ENCODE assay signal across 21 cellular contexts in the genomic region with DNA sequence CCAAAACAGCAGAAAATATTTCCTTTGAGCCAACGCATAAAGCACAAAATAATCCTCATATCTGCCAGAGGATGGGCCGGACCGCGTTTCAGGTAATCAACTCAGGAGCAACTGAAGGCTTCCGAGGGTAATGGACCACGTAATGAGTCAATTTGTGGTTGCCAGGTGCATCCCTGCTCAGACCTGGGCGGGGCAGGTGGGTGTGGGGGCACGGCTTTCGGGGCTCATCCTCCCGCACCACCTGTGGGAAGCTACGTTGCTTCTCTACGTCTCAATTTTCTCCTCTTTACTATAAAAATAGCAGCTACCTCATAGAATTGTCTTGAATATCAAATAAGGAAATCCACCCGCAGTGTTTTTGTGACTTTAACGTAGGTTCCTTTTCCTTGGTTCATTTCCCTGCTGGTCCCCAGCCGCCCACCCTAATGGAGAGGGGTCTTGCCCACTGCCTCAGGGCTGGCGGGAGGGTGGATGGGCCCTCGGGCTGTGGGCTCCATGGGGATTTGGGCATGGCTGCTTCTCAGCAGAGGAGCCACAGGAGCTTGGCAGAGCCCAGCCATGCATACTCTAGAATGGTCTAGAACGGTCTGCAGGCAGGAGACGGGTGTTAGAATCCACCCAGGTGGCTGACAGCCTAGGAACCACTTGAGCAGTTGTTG.
A peak's percentile ranks its signal among the peaks of the same experiment; 100 is the strongest.
DNase-seq lines count a peak whose midpoint lies in the region; ATAC-seq and TF ChIP-seq lines count a peak whose summit lies in the region.
"Had no signal": no experiment of that assay in that cellular context is flagged by ENCODE, and none has a peak within 500 bp of the region (broad histone marks: within the 10 kb centered on the region; RNA-seq: fewer than 3 reads in every experiment).

No MANE protein-coding gene starts in this region.

- no peak overlapping the region for H3K9ac ChIP-seq in endodermal cell (ENCODE audit: extremely low read depth, low read length, poor library complexity, severe bottlenecking)

- no peak for TF ChIP-seq POLR2A in stomach (IDR thresholded peaks at IDR 0.05)

- no peak overlapping the region for H3K27ac ChIP-seq in endodermal cell (ENCODE audit: low read depth, low read length)
- H3K27ac ChIP-seq in stomach: no peak overlapping the region
- H3K27ac ChIP-seq: dorsolateral prefrontal cortex, suprapubic skin had no signal

- H3K4me3 Mint-ChIP-seq in endodermal cell: no peak overlapping the region
- no peak overlapping the region for H3K4me3 Mint-ChIP-seq in activated naive CD4-positive, alpha-beta T cell treated with anti-CD3 and anti-CD28 coated beads for 36 hours
- H3K4me3 Mint-ChIP-seq: activated naive CD4-positive, alpha-beta T cell treated with anti-CD3 and anti-CD28 coated beads, Interleukin-2, amount 50 U/mL, for 24 hours; activated T-cell treated with anti-CD3 and anti-CD28 coated beads, Interleukin-2, amount 50 U/mL, for 24 hours; CD4-positive, CD25-positive, alpha-beta regulatory T cell had no signal

- H3K4me1 ChIP-seq in endodermal cell (ENCODE audit: control insufficient read depth, insufficient read depth, low read length): no peaks in the 10 kb centered on the region
- no peaks in the 10 kb centered on the region for H3K4me1 ChIP-seq in stomach
- H3K4me1 ChIP-seq: suprapubic skin had no signal

- H3K27me3 ChIP-seq in endodermal cell (ENCODE audit: control insufficient read depth, insufficient read depth, low read length, poor library complexity, severe bottlenecking): no peaks in the 10 kb centered on the region
- H3K27me3 ChIP-seq in stomach: peaks cover 0 to 32% (median 0%) of the 10 kb centered on the region in 3 donors

- intact Hi-C loops in stomach (cut with DNase I; ENCODE audit: low total_unique reads) (no loop called here), posterior vena cava (cut with DNase I) (no loop called here)
- intact Hi-C loops in activated naive CD4-positive, alpha-beta T cell treated with anti-CD3 and anti-CD28 coated beads for 36 hours (cut with micrococcal nuclease): no loop called here

- no peak for TF ChIP-seq EP300 in stomach (IDR thresholded peaks at IDR 0.05)

- H3K27me3 Mint-ChIP-seq in endodermal cell (ENCODE audit: insufficient read depth): no peaks in the 10 kb centered on the region
- H3K27me3 Mint-ChIP-seq in activated naive CD4-positive, alpha-beta T cell treated with anti-CD3 and anti-CD28 coated beads for 36 hours (ENCODE audit: low read depth): peaks cover 19% of the 10 kb centered on the region

- H3K9me3 Mint-ChIP-seq in endodermal cell: no peaks in the 10 kb centered on the region
- H3K9me3 Mint-ChIP-seq in activated naive CD4-positive, alpha-beta T cell treated with anti-CD3 and anti-CD28 coated beads for 36 hours: no peaks in the 10 kb centered on the region
- H3K9me3 Mint-ChIP-seq: activated naive CD4-positive, alpha-beta T cell treated with anti-CD3 and anti-CD28 coated beads, Interleukin-2, amount 50 U/mL, for 24 hours; activated T-cell treated with anti-CD3 and anti-CD28 coated beads, Interleukin-2, amount 50 U/mL, for 24 hours had no signal

- no peaks in the 10 kb centered on the region for H3K36me3 Mint-ChIP-seq in endodermal cell (ENCODE audit: low read depth)
- H3K36me3 Mint-ChIP-seq in activated naive CD4-positive, alpha-beta T cell treated with anti-CD3 and anti-CD28 coated beads for 36 hours (ENCODE audit: low read depth): no peaks in the 10 kb centered on the region
- H3K36me3 Mint-ChIP-seq: activated naive CD4-positive, alpha-beta T cell treated with anti-CD3 and anti-CD28 coated beads, Interleukin-2, amount 50 U/mL, for 24 hours; CD4-positive, CD25-positive, alpha-beta regulatory T cell had no signal

- DNase-seq in NCI-H510A treated with DMSO at 0.1 percent for 48 hours (lab: John Stamatoyannopoulos, UW) (peak; percentile 23), NCI-H510A (lab: John Stamatoyannopoulos, UW) (no peak), NCI-H1436 treated with DMSO at 0.1 percent for 48 hours (lab: John Stamatoyannopoulos, UW) (peak; percentile 33), endodermal cell (peak; percentile 33), stomach (peak; percentile 14), posterior vena cava (ENCODE audit: low spot score) (no peak)
- no peak for DNase-seq in activated naive CD4-positive, alpha-beta T cell treated with anti-CD3 and anti-CD28 coated beads for 36 hours
- DNase-seq: activated CD4-positive, CD25-positive, alpha-beta regulatory T cell; activated T-cell treated with anti-CD3 and anti-CD28 coated beads, Interleukin-2, amount 50 U/mL, for 24 hours; aorta; CD4-positive, CD25-positive, alpha-beta regulatory T cell; central memory CD4-positive, alpha-beta T cell; dorsolateral prefrontal cortex; MM.1S; right cardiac atrium; RPMI8226; stimulated activated CD8-positive, alpha-beta memory T cell treated with anti-CD3 and anti-CD28 coated beads, Interleukin-4, amount 100 ng/mL, for 48 hours had no signal

- TF ChIP-seq CTCF in endodermal cell (conservative IDR thresholded peaks at IDR 0.05): no peak
- TF ChIP-seq CTCF in stomach (IDR thresholded peaks at IDR 0.05): no peak

- no peaks in the 10 kb centered on the region for H3K9me3 ChIP-seq in endodermal cell (ENCODE audit: control insufficient read depth, low read length)
- H3K9me3 ChIP-seq in stomach: no peaks in the 10 kb centered on the region
- H3K9me3 ChIP-seq: suprapubic skin had no signal

- CTCF ChIA-PET in activated naive CD4-positive, alpha-beta T cell treated with anti-CD3 and anti-CD28 coated beads for 36 hours (lab: Charles Lee): interaction anchor here (0.7 kb wide), 1 partner anchor 70 kb away, joined by 3 read pairs; no protein-coding TSS in a partner anchor

- H3K27ac Mint-ChIP-seq in endodermal cell: no peak overlapping the region
- H3K27ac Mint-ChIP-seq in activated naive CD4-positive, alpha-beta T cell treated with anti-CD3 and anti-CD28 coated beads for 36 hours: no peak overlapping the region
- H3K27ac Mint-ChIP-seq: activated naive CD4-positive, alpha-beta T cell treated with anti-CD3 and anti-CD28 coated beads, Interleukin-2, amount 50 U/mL, for 24 hours; activated T-cell treated with anti-CD3 and anti-CD28 coated beads, Interleukin-2, amount 50 U/mL, for 24 hours had no signal

- ATAC-seq in HG03565 (IDR thresholded peaks at IDR 0.05; ENCODE audit: unreplicated experiment): no peak
- ATAC-seq: right cardiac atrium, SK-N-SH treated with all-trans-retinoic acid at 6 μM for 48 hours had no signal

- WGBS in endodermal cell (ENCODE audit: insufficient coverage in 1 of 2, insufficient read length in 1 of 2), 2 experiments: 83 to 88% methylated on average over 18 to 19 of the region's 19 CpGs
- 83 to 92% (median 86%) methylated on average over 19 of the region's 19 CpGs for WGBS in stomach, 5 donors

- H3K36me3 ChIP-seq in endodermal cell (ENCODE audit: control insufficient read depth, insufficient read depth, low read length): no peaks in the 10 kb centered on the region
- no peaks in the 10 kb centered on the region for H3K36me3 ChIP-seq in stomach
- H3K36me3 ChIP-seq: suprapubic skin had no signal

- no peaks in the 10 kb centered on the region for H3K4me1 Mint-ChIP-seq in endodermal cell
- no peaks in the 10 kb centered on the region for H3K4me1 Mint-ChIP-seq in activated naive CD4-positive, alpha-beta T cell treated with anti-CD3 and anti-CD28 coated beads for 36 hours (ENCODE audit: low read depth)
- H3K4me1 Mint-ChIP-seq: activated naive CD4-positive, alpha-beta T cell treated with anti-CD3 and anti-CD28 coated beads, Interleukin-2, amount 50 U/mL, for 24 hours; CD4-positive, CD25-positive, alpha-beta regulatory T cell had no signal

- H3K4me3 ChIP-seq in endodermal cell (ENCODE audit: low read length): no peak overlapping the region
- no peak overlapping the region for H3K4me3 ChIP-seq in stomach
- H3K4me3 ChIP-seq: dorsolateral prefrontal cortex, suprapubic skin had no signal

Comparison
In these comparisons a context has a peak if more than half of its experiments do, and no peak if none do; other contexts are left out.
1. DNase-seq: peak in NCI-H510A treated with DMSO at 0.1 percent for 48 hours (single experiment), NCI-H1436 treated with DMSO at 0.1 percent for 48 hours (single experiment), endodermal cell (single experiment) and stomach (single experiment); none in NCI-H510A (single experiment), posterior vena cava (single experiment) and activated naive CD4-positive, alpha-beta T cell treated with anti-CD3 and anti-CD28 coated beads for 36 hours (single experiment).